ENCODE assay signal across 27 cellular contexts in genomic region chr5:81105261-81105877, GRCh38.
A peak's percentile ranks its signal among the peaks of the same experiment; 100 is the strongest.
DNase-seq lines count a peak whose midpoint lies in the region; ATAC-seq lines count a peak whose summit lies in the region.
"Had no signal": no experiment of that assay in that cellular context is flagged by ENCODE, and none has a peak within 500 bp of the region (broad histone marks: within the 10 kb centered on the region; RNA-seq: fewer than 3 reads in every experiment).

No MANE protein-coding gene starts in this region.

- no peak for DNase-seq in activated T-cell treated with anti-CD3 and anti-CD28 coated beads, Interleukin-2, amount 50 U/mL, for 24 hours
- no peak for DNase-seq in activated T-cell treated with anti-CD3 and anti-CD28 coated beads, Interleukin-2, amount 50 U/mL, for 48 hours
- peak; percentile 9 for DNase-seq in Daoy (ENCODE audit: low read depth)
- DNase-seq in NCI-H446 (lab: John Stamatoyannopoulos, UW): no peak
- DNase-seq: activated CD4-positive, alpha-beta T cell treated with anti-CD3 and anti-CD28 coated beads for 4 hours; activated CD8-positive, alpha-beta memory T cell treated with anti-CD3 and anti-CD28 coated beads, Interleukin-2, amount 50 U/mL, for 4 hours; activated gamma-delta T cell treated with Interleukin-2 at 50 U/mL for 16 hours; AML-193; Caco-2; DMS79; KG1; NCI-H146; NCI-H2107; NCI-H82; RPMI8226; tibial artery had no signal

- H3K4me1 Mint-ChIP-seq in activated T-cell treated with anti-CD3 and anti-CD28 coated beads, Interleukin-2, amount 50 U/mL, for 24 hours (ENCODE audit: low read depth): peaks cover 32% of the 10 kb centered on the region
- peaks cover 12% of the 10 kb centered on the region for H3K4me1 Mint-ChIP-seq in activated T-helper 17 cell treated with anti-CD3 and anti-CD28 coated beads, Interleukin-2, amount 50 U/mL, for 72 hours
- H3K4me1 Mint-ChIP-seq in stimulated activated memory B cell treated with anti-CD40 and anti-IgM and Interleukin-4, amounts not matched to agents 10 μg/mL and 1 μg/mL and 100 μg/mL, for 72 hours: no peaks in the 10 kb centered on the region
- H3K4me1 Mint-ChIP-seq: memory B cell had no signal

- H3K27me3 Mint-ChIP-seq in activated T-cell treated with anti-CD3 and anti-CD28 coated beads, Interleukin-2, amount 50 U/mL, for 24 hours: no peaks in the 10 kb centered on the region
- H3K27me3 Mint-ChIP-seq in activated T-helper 17 cell treated with anti-CD3 and anti-CD28 coated beads, Interleukin-2, amount 50 U/mL, for 72 hours: no peaks in the 10 kb centered on the region
- no peaks in the 10 kb centered on the region for H3K27me3 Mint-ChIP-seq in stimulated activated memory B cell treated with anti-CD40 and anti-IgM and Interleukin-4, amounts not matched to agents 10 μg/mL and 1 μg/mL and 100 μg/mL, for 72 hours
- H3K27me3 Mint-ChIP-seq: progenitor cell of endocrine pancreas had no signal

- peaks cover 7% of the 10 kb centered on the region for H3K36me3 Mint-ChIP-seq in activated T-cell treated with anti-CD3 and anti-CD28 coated beads, Interleukin-2, amount 50 U/mL, for 24 hours (ENCODE audit: low read depth)
- H3K36me3 Mint-ChIP-seq in activated T-helper 17 cell treated with anti-CD3 and anti-CD28 coated beads, Interleukin-2, amount 50 U/mL, for 72 hours (ENCODE audit: low read depth): peaks cover 7% of the 10 kb centered on the region
- no peaks in the 10 kb centered on the region for H3K36me3 Mint-ChIP-seq in stimulated activated memory B cell treated with anti-CD40 and anti-IgM and Interleukin-4, amounts not matched to agents 10 μg/mL and 1 μg/mL and 100 μg/mL, for 72 hours
- H3K36me3 Mint-ChIP-seq: memory B cell had no signal

- H3K4me3 Mint-ChIP-seq in activated T-cell treated with anti-CD3 and anti-CD28 coated beads, Interleukin-2, amount 50 U/mL, for 24 hours: no peak overlapping the region
- H3K4me3 Mint-ChIP-seq in activated T-helper 17 cell treated with anti-CD3 and anti-CD28 coated beads, Interleukin-2, amount 50 U/mL, for 72 hours: peak overlapping the region; percentile 25
- H3K4me3 Mint-ChIP-seq in stimulated activated memory B cell treated with anti-CD40 and anti-IgM and Interleukin-4, amounts not matched to agents 10 μg/mL and 1 μg/mL and 100 μg/mL, for 72 hours: no peak overlapping the region
- H3K4me3 Mint-ChIP-seq: memory B cell; T-helper 1 cell treated with Interleukin-12 subunit alpha and Interleukin-12 subunit beta and Interleukin-4 antibody, amounts not matched to agents 30 μg/mL and 1 μg/mL, for 36 hours had no signal

- H3K27ac Mint-ChIP-seq in activated T-cell treated with anti-CD3 and anti-CD28 coated beads, Interleukin-2, amount 50 U/mL, for 24 hours: peak overlapping the region; percentile 45
- H3K27ac Mint-ChIP-seq in activated T-helper 17 cell treated with anti-CD3 and anti-CD28 coated beads, Interleukin-2, amount 50 U/mL, for 72 hours: peak overlapping the region; percentile 50
- H3K27ac Mint-ChIP-seq in stimulated activated memory B cell treated with anti-CD40 and anti-IgM and Interleukin-4, amounts not matched to agents 10 μg/mL and 1 μg/mL and 100 μg/mL, for 72 hours: no peak overlapping the region
- H3K27ac Mint-ChIP-seq: memory B cell; progenitor cell of endocrine pancreas; T-helper 1 cell treated with Interleukin-12 subunit alpha and Interleukin-12 subunit beta and Interleukin-4 antibody, amounts not matched to agents 30 μg/mL and 1 μg/mL, for 36 hours had no signal

- no peaks in the 10 kb centered on the region for H3K9me3 Mint-ChIP-seq in activated T-cell treated with anti-CD3 and anti-CD28 coated beads, Interleukin-2, amount 50 U/mL, for 24 hours
- no peaks in the 10 kb centered on the region for H3K9me3 Mint-ChIP-seq in activated T-helper 17 cell treated with anti-CD3 and anti-CD28 coated beads, Interleukin-2, amount 50 U/mL, for 72 hours
- no peaks in the 10 kb centered on the region for H3K9me3 Mint-ChIP-seq in stimulated activated memory B cell treated with anti-CD40 and anti-IgM and Interleukin-4, amounts not matched to agents 10 μg/mL and 1 μg/mL and 100 μg/mL, for 72 hours
- H3K9me3 Mint-ChIP-seq: memory B cell; T-helper 1 cell treated with Interleukin-12 subunit alpha and Interleukin-12 subunit beta and Interleukin-4 antibody, amounts not matched to agents 30 μg/mL and 1 μg/mL, for 36 hours had no signal

- ATAC-seq in activated T-helper 17 cell treated with anti-CD3 and anti-CD28 coated beads, Interleukin-2, amount 50 U/mL, for 72 hours (replicated peaks): peak; percentile 51
- ATAC-seq in stimulated activated memory B cell treated with anti-CD40 and anti-IgM and Interleukin-4, amounts not matched to agents 10 μg/mL and 1 μg/mL and 100 μg/mL, for 72 hours: peak; percentile 47
- ATAC-seq in HG03025 (IDR thresholded peaks at IDR 0.05; ENCODE audit: low FRiP score, unreplicated experiment): no peak
- no peak for ATAC-seq in HG03469 (IDR thresholded peaks at IDR 0.05; ENCODE audit: unreplicated experiment)
- ATAC-seq: A549, HCT116, left lobe of liver, sciatic nerve had no signal

Comparison
In these comparisons a context has a peak if more than half of its experiments do, and no peak if none do; other contexts are left out.
1. ATAC-seq: peak in activated T-helper 17 cell treated with anti-CD3 and anti-CD28 coated beads, Interleukin-2, amount 50 U/mL, for 72 hours (single experiment) and stimulated activated memory B cell treated with anti-CD40 and anti-IgM and Interleukin-4, amounts not matched to agents 10 μg/mL and 1 μg/mL and 100 μg/mL, for 72 hours (single experiment); none in HG03025 (single experiment) and HG03469 (single experiment).